20 cellular contexts compared by ENCODE assay signal in the genomic region with DNA sequence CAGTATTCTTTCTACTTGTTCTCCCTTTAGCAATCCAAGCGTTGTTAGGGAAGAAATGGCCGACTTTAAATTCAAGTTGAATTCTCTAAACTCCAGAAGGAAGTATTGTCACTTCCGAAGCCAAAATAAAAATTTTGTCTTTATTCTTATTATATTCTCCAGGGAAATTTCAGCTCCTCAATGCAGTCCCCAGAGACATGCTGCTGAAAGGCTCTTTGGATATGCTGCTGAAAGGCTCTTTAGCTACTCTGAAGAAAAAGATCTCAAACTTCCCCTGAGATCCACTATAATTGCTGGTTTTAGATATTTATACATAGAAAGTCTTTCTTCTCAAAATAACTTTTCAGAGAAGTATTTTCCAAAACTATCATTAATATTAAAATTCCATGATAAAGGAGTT.
DNase-seq lines count a peak whose midpoint lies in the region; ATAC-seq and TF ChIP-seq lines count a peak whose summit lies in the region.
"Had no signal": no experiment of that assay in that cellular context is flagged by ENCODE, and none has a peak within 500 bp of the region (broad histone marks: within the 10 kb centered on the region; RNA-seq: fewer than 3 reads in every experiment).

No MANE protein-coding gene starts in this region.

- WGBS in upper lobe of left lung, 2 donors: 57 to 59% methylated on average over 3 of the region's 3 CpGs

- H3K4me1 Mint-ChIP-seq in activated naive CD8-positive, alpha-beta T cell treated with anti-CD3 and anti-CD28 coated beads, Interleukin-2, amount 10 ng/mL, durations not matched to agents 7 days and 5 days: peaks cover 11% of the 10 kb centered on the region
- H3K4me1 Mint-ChIP-seq in activated naive CD8-positive, alpha-beta T cell treated with anti-CD3 and anti-CD28 coated beads for 36 hours: peaks cover 15% of the 10 kb centered on the region
- H3K4me1 Mint-ChIP-seq in activated CD8-positive, alpha-beta T cell treated with anti-CD3 and anti-CD28 coated beads for 36 hours (ENCODE audit: low read depth): peaks cover 23% of the 10 kb centered on the region
- peaks cover 24% of the 10 kb centered on the region for H3K4me1 Mint-ChIP-seq in stimulated activated effector memory CD8-positive, alpha-beta T cell treated with anti-CD3 and anti-CD28 coated beads, Interleukin-12 subunit alpha, Interleukin-12 subunit beta, amount 100 ng/mL, for 72 hours

- no peak for TF ChIP-seq CTCF in activated CD8-positive, alpha-beta T cell treated with anti-CD3 and anti-CD28 coated beads for 36 hours (IDR thresholded peaks at IDR 0.05)
- no peak for TF ChIP-seq CTCF in upper lobe of left lung (IDR thresholded peaks at IDR 0.05)

- no peak for TF ChIP-seq EP300 in upper lobe of left lung (IDR thresholded peaks at IDR 0.05)

- H3K4me3 Mint-ChIP-seq in activated naive CD8-positive, alpha-beta T cell treated with anti-CD3 and anti-CD28 coated beads, Interleukin-2, amount 10 ng/mL, durations not matched to agents 7 days and 5 days: peak overlapping the region; percentile 45
- no peak overlapping the region for H3K4me3 Mint-ChIP-seq in activated naive CD8-positive, alpha-beta T cell treated with anti-CD3 and anti-CD28 coated beads for 36 hours
- H3K4me3 Mint-ChIP-seq in activated CD8-positive, alpha-beta T cell treated with anti-CD3 and anti-CD28 coated beads for 36 hours: peak overlapping the region; percentile 46
- peak overlapping the region; percentile 28 for H3K4me3 Mint-ChIP-seq in stimulated activated effector memory CD8-positive, alpha-beta T cell treated with anti-CD3 and anti-CD28 coated beads, Interleukin-12 subunit alpha, Interleukin-12 subunit beta, amount 100 ng/mL, for 72 hours

- no peak for TF ChIP-seq POLR2A in upper lobe of left lung (IDR thresholded peaks at IDR 0.05)

- CTCF ChIA-PET in activated CD8-positive, alpha-beta T cell treated with anti-CD3 and anti-CD28 coated beads for 36 hours (lab: Charles Lee): no interaction called here

- H3K27ac Mint-ChIP-seq in activated naive CD8-positive, alpha-beta T cell treated with anti-CD3 and anti-CD28 coated beads, Interleukin-2, amount 10 ng/mL, durations not matched to agents 7 days and 5 days: no peak overlapping the region
- H3K27ac Mint-ChIP-seq in activated naive CD8-positive, alpha-beta T cell treated with anti-CD3 and anti-CD28 coated beads for 36 hours: no peak overlapping the region
- no peak overlapping the region for H3K27ac Mint-ChIP-seq in activated CD8-positive, alpha-beta T cell treated with anti-CD3 and anti-CD28 coated beads for 36 hours
- H3K27ac Mint-ChIP-seq in stimulated activated effector memory CD8-positive, alpha-beta T cell treated with anti-CD3 and anti-CD28 coated beads, Interleukin-12 subunit alpha, Interleukin-12 subunit beta, amount 100 ng/mL, for 72 hours: no peak overlapping the region

- peaks cover 9% of the 10 kb centered on the region for H3K9me3 Mint-ChIP-seq in activated naive CD8-positive, alpha-beta T cell treated with anti-CD3 and anti-CD28 coated beads, Interleukin-2, amount 10 ng/mL, durations not matched to agents 7 days and 5 days
- H3K9me3 Mint-ChIP-seq in activated naive CD8-positive, alpha-beta T cell treated with anti-CD3 and anti-CD28 coated beads for 36 hours: peaks cover 9% of the 10 kb centered on the region
- H3K9me3 Mint-ChIP-seq in activated CD8-positive, alpha-beta T cell treated with anti-CD3 and anti-CD28 coated beads for 36 hours: peaks cover 7% of the 10 kb centered on the region
- peaks cover 2% of the 10 kb centered on the region for H3K9me3 Mint-ChIP-seq in stimulated activated effector memory CD8-positive, alpha-beta T cell treated with anti-CD3 and anti-CD28 coated beads, Interleukin-12 subunit alpha, Interleukin-12 subunit beta, amount 100 ng/mL, for 72 hours

- POLR2A ChIA-PET in activated naive CD8-positive, alpha-beta T cell treated with anti-CD3 and anti-CD28 coated beads, Interleukin-2, amount 10 ng/mL, durations not matched to agents 7 days and 5 days (lab: Charles Lee): no interaction called here
- POLR2A ChIA-PET in activated CD8-positive, alpha-beta T cell treated with anti-CD3 and anti-CD28 coated beads for 36 hours (lab: Charles Lee): no interaction called here

- no peaks in the 10 kb centered on the region for H3K9me3 ChIP-seq in KOPT-K1 (ENCODE audit: insufficient read depth, low read length, poor library complexity, severe bottlenecking)
- no peaks in the 10 kb centered on the region for H3K9me3 ChIP-seq in upper lobe of left lung
- H3K9me3 ChIP-seq: colonic mucosa, prostate gland, tibial artery had no signal

- no peaks in the 10 kb centered on the region for H3K4me1 ChIP-seq in upper lobe of left lung
- H3K4me1 ChIP-seq: colonic mucosa, prostate gland, tibial artery had no signal

- H3K27ac ChIP-seq in KOPT-K1 (ENCODE audit: low read depth, low read length, poor library complexity, severe bottlenecking): peak overlapping the region; percentile 47
- no peak overlapping the region for H3K27ac ChIP-seq in upper lobe of left lung
- H3K27ac ChIP-seq: brain microvascular endothelial cell, colonic mucosa, prostate gland, skin epidermis, tibial artery had no signal

- H3K4me3 ChIP-seq in upper lobe of left lung: no peak overlapping the region
- H3K4me3 ChIP-seq: colonic mucosa, prostate gland, skin epidermis, tibial artery had no signal

- peaks cover 19% of the 10 kb centered on the region for H3K36me3 Mint-ChIP-seq in activated naive CD8-positive, alpha-beta T cell treated with anti-CD3 and anti-CD28 coated beads, Interleukin-2, amount 10 ng/mL, durations not matched to agents 7 days and 5 days
- peaks cover 2% of the 10 kb centered on the region for H3K36me3 Mint-ChIP-seq in activated naive CD8-positive, alpha-beta T cell treated with anti-CD3 and anti-CD28 coated beads for 36 hours
- H3K36me3 Mint-ChIP-seq in activated CD8-positive, alpha-beta T cell treated with anti-CD3 and anti-CD28 coated beads for 36 hours (ENCODE audit: low read depth): no peaks in the 10 kb centered on the region
- no peaks in the 10 kb centered on the region for H3K36me3 Mint-ChIP-seq in stimulated activated effector memory CD8-positive, alpha-beta T cell treated with anti-CD3 and anti-CD28 coated beads, Interleukin-12 subunit alpha, Interleukin-12 subunit beta, amount 100 ng/mL, for 72 hours

- no peaks in the 10 kb centered on the region for H3K27me3 Mint-ChIP-seq in activated naive CD8-positive, alpha-beta T cell treated with anti-CD3 and anti-CD28 coated beads, Interleukin-2, amount 10 ng/mL, durations not matched to agents 7 days and 5 days
- no peaks in the 10 kb centered on the region for H3K27me3 Mint-ChIP-seq in activated naive CD8-positive, alpha-beta T cell treated with anti-CD3 and anti-CD28 coated beads for 36 hours
- no peaks in the 10 kb centered on the region for H3K27me3 Mint-ChIP-seq in activated CD8-positive, alpha-beta T cell treated with anti-CD3 and anti-CD28 coated beads for 36 hours

- H3K36me3 ChIP-seq in KOPT-K1 (ENCODE audit: insufficient read depth, low read length) (no peaks in the 10 kb centered on the region), upper lobe of left lung (no peaks in the 10 kb centered on the region)
- H3K36me3 ChIP-seq: brain microvascular endothelial cell, colonic mucosa, prostate gland, tibial artery had no signal

- intact Hi-C loops in activated CD8-positive, alpha-beta T cell treated with anti-CD3 and anti-CD28 coated beads for 36 hours (cut with micrococcal nuclease): no loop called here

- no peak for ATAC-seq in activated naive CD8-positive, alpha-beta T cell treated with anti-CD3 and anti-CD28 coated beads, Interleukin-2, amount 10 ng/mL, durations not matched to agents 7 days and 5 days (ENCODE audit: low read depth)
- no peak for ATAC-seq in activated CD8-positive, alpha-beta T cell treated with anti-CD3 and anti-CD28 coated beads for 36 hours
- ATAC-seq in stimulated activated effector memory CD8-positive, alpha-beta T cell treated with anti-CD3 and anti-CD28 coated beads, Interleukin-12 subunit alpha, Interleukin-12 subunit beta, amount 100 ng/mL, for 72 hours: no peak
- ATAC-seq in HG03354 (IDR thresholded peaks at IDR 0.05; ENCODE audit: poor library complexity, severe bottlenecking, unreplicated experiment) (no peak), upper lobe of left lung (ENCODE audit: low FRiP score in 2 of 2) (no peak)
- ATAC-seq: PC-3 had no signal

- DNase-seq in activated naive CD8-positive, alpha-beta T cell treated with anti-CD3 and anti-CD28 coated beads, Interleukin-2, amount 10 ng/mL, durations not matched to agents 7 days and 5 days: no peak
- no peak for DNase-seq in activated naive CD8-positive, alpha-beta T cell treated with anti-CD3 and anti-CD28 coated beads for 36 hours
- DNase-seq in activated CD8-positive, alpha-beta T cell treated with anti-CD3 and anti-CD28 coated beads for 36 hours: no peak
- DNase-seq in stimulated activated effector memory CD8-positive, alpha-beta T cell treated with anti-CD3 and anti-CD28 coated beads, Interleukin-12 subunit alpha, Interleukin-12 subunit beta, amount 100 ng/mL, for 72 hours (ENCODE audit: low spot score in 2 of 2): no peak
- DNase-seq in upper lobe of left lung: no peak
- DNase-seq in H4 (ENCODE audit: low spot score): no peak
- DNase-seq: activated CD4-positive, CD25-positive, alpha-beta regulatory T cell; brain microvascular endothelial cell; colonic mucosa; NCI-H1436 treated with DMSO at 0.1 percent for 48 hours; NCI-H748 treated with DMSO at 0.1 percent for 48 hours; PC-3; SHP77; stimulated activated naive CD4-positive, alpha-beta T cell treated with Interleukin-2 at 50 U/mL for 16 hours; T-helper 9 cell; tibial artery had no signal

- no peaks in the 10 kb centered on the region for H3K27me3 ChIP-seq in upper lobe of left lung
- H3K27me3 ChIP-seq: brain microvascular endothelial cell, colonic mucosa, tibial artery had no signal
